11 cellular contexts compared by ENCODE assay signal in the genomic region with DNA sequence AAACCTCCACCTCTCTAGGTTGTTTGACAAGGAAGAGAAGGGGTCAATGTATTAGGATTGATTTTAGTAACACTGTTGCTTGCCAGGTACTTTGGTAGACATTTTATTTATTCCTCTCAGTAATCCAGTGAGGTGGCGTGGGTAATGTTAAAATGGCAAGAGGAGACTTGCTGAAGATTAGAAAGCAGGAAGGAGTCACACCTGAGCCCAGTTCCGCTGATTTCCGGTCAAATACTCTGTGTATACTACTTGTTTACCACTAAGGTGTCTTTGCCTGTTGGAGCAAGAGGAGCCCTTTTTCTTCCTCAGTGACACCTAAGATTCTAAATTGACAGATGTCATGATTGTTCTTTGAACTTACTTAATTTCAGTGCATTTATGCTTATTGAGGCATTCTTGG. TPM values are rescaled to one million over a fixed set of nuclear protein-coding genes. Genes with fewer than 3 reads are reported as not detected.
A peak's percentile ranks its signal among the peaks of the same experiment; 100 is the strongest.
DNase-seq lines count a peak whose midpoint lies in the region; ATAC-seq, FAIRE-seq and TF ChIP-seq lines count a peak whose summit lies in the region.
"Had no signal": no experiment of that assay in that cellular context is flagged by ENCODE, and none has a peak within 500 bp of the region (broad histone marks: within the 10 kb centered on the region; RNA-seq: fewer than 3 reads in every experiment).

No MANE protein-coding gene starts in this region.

- H3K9ac ChIP-seq in OCI-LY3 (ENCODE audit: low read length) (no peak overlapping the region), neural progenitor cell (no peak overlapping the region)

- no peak for FAIRE-seq in RCC 7860 (lab: Jason Lieb, UNC)

- H4K20me1 ChIP-seq in OCI-LY3 (ENCODE audit: insufficient read depth, low read length), result no peaks in the 10 kb centered on the region
- peaks cover 6% of the 10 kb centered on the region for H4K20me1 ChIP-seq in neural progenitor cell (ENCODE audit: low read depth)

- H3K9me3 ChIP-seq in OCI-LY3 (ENCODE audit: insufficient read depth, low read length) (no peaks in the 10 kb centered on the region), neural progenitor cell (ENCODE audit: low read depth) (no peaks in the 10 kb centered on the region)
- H3K9me3 ChIP-seq: stomach had no signal

- H3K4me3 Mint-ChIP-seq in effector memory CD8-positive, alpha-beta T cell, result no peak overlapping the region
- peak overlapping the region; percentile 36 for H3K4me3 Mint-ChIP-seq in neural progenitor cell

- peaks cover 4% of the 10 kb centered on the region for H3F3A ChIP-seq in neural progenitor cell (ENCODE audit: low read depth)

- peaks cover 2% of the 10 kb centered on the region; the same call in 1 of the 2 replicates for H3K36me3 ChIP-seq in GM06990 (ENCODE audit: control insufficient read depth, insufficient read depth, low read length)
- H3K36me3 ChIP-seq in OCI-LY3 (replicated peaks; ENCODE audit: low read depth, low read length), result peaks cover 8% of the 10 kb centered on the region
- peaks cover 3% of the 10 kb centered on the region for H3K36me3 ChIP-seq in neural progenitor cell

- H3K27ac ChIP-seq in OCI-LY3 (ENCODE audit: low read length), result no peak overlapping the region
- H3K27ac ChIP-seq in neural progenitor cell, result no peak overlapping the region

- H3K27me3 Mint-ChIP-seq in effector memory CD8-positive, alpha-beta T cell, result no peaks in the 10 kb centered on the region
- H3K27me3 Mint-ChIP-seq in neural progenitor cell (ENCODE audit: insufficient read depth, low read depth), result peaks cover 2% of the 10 kb centered on the region

- TF ChIP-seq CTCF in GM06990 (IDR thresholded peaks at IDR 0.05; ENCODE audit: insufficient read depth, low read length, poor library complexity, severe bottlenecking), result no peak
- TF ChIP-seq CTCF in OCI-LY3 (IDR thresholded peaks at IDR 0.05; ENCODE audit: low read depth, low read length), result no peak
- no peak for TF ChIP-seq CTCF in neural progenitor cell (IDR thresholded peaks at IDR 0.05)

- H3K36me3 Mint-ChIP-seq in effector memory CD8-positive, alpha-beta T cell (ENCODE audit: insufficient read depth), result peaks cover 17% of the 10 kb centered on the region
- peaks cover 2% of the 10 kb centered on the region for H3K36me3 Mint-ChIP-seq in neural progenitor cell

- H3K4me3 ChIP-seq in GM06990 (replicated peaks; ENCODE audit: low read depth, low read length), result peak overlapping the region; percentile 33
- H3K4me3 ChIP-seq in OCI-LY3 (ENCODE audit: low read length), result no peak overlapping the region
- H3K4me3 ChIP-seq in neural progenitor cell, result peak overlapping the region; percentile 0

- H3K4me2 ChIP-seq in OCI-LY3 (ENCODE audit: low read length) (0 out of 2 replicates have a peak overlapping the region, but pooled peaks have one; percentile 76), neural progenitor cell (peak overlapping the region; percentile 82)

- H3K4me1 ChIP-seq in OCI-LY3 (ENCODE audit: low read length) (peaks cover 30% of the 10 kb centered on the region), neural progenitor cell (peaks cover 14% of the 10 kb centered on the region)

- no peak for ATAC-seq in effector memory CD8-positive, alpha-beta T cell (replicated peaks)
- no peak for ATAC-seq in GM21423 (IDR thresholded peaks at IDR 0.05; ENCODE audit: unreplicated experiment)

- H3K9me3 Mint-ChIP-seq in effector memory CD8-positive, alpha-beta T cell, result no peaks in the 10 kb centered on the region
- H3K9me3 Mint-ChIP-seq in neural progenitor cell, result no peaks in the 10 kb centered on the region

- DNase-seq in GM06990 (ENCODE audit: extremely low read depth, insufficient read length) (no peak), neural progenitor cell (ENCODE audit: low spot score) (no peak), RCC 7860 (ENCODE audit: low spot score) (no peak), cerebellar cortex (ENCODE audit: low spot score) (no peak)
- DNase-seq in effector memory CD8-positive, alpha-beta T cell, result no peak
- DNase-seq: activated CD8-positive, alpha-beta memory T cell treated with anti-CD3 and anti-CD28 coated beads, Interleukin-2, amount 50 U/mL, for 48 hours; DMS79; stimulated activated CD4-positive, alpha-beta T cell treated with anti-CD3 and anti-CD28 coated beads, Interleukin-12 subunit alpha, Interleukin-12 subunit beta, amount 100 ng/mL, for 4 hours; stomach had no signal

- peaks cover 12 to 25% of the 10 kb centered on the region in 2 donors for H3K4me1 Mint-ChIP-seq in effector memory CD8-positive, alpha-beta T cell (ENCODE audit: low read depth in 2 of 2)
- H3K4me1 Mint-ChIP-seq in neural progenitor cell, result peaks cover 25% of the 10 kb centered on the region

- H3K27me3 ChIP-seq in GM06990 (replicated peaks; ENCODE audit: control insufficient read depth, insufficient read depth, low read length) (no peaks in the 10 kb centered on the region), OCI-LY3 (ENCODE audit: low read depth, low read length) (no peaks in the 10 kb centered on the region), neural progenitor cell (no peaks in the 10 kb centered on the region)
- H3K27me3 ChIP-seq: stomach had no signal

- H2AFZ ChIP-seq in OCI-LY3 (ENCODE audit: low read depth, low read length) (no peak overlapping the region), neural progenitor cell (replicated peaks) (no peak overlapping the region)

- H3K27ac Mint-ChIP-seq in effector memory CD8-positive, alpha-beta T cell, result peak overlapping the region; percentile 99
- no peak overlapping the region for H3K27ac Mint-ChIP-seq in neural progenitor cell

- H3K79me2 ChIP-seq in OCI-LY3 (ENCODE audit: low read length) (peaks cover 66% of the 10 kb centered on the region), neural progenitor cell (ENCODE audit: low read depth) (peaks cover 69% of the 10 kb centered on the region)

RNA-seq across cellular contexts. Expression of gene OXNAD1, which starts 1.7 kb away (rescaled TPM):
- 18.1 and 28.7 TPM in 2 replicates for total RNA-seq in neural progenitor cell (ENCODE audit: low replicate concordance)

RNA-seq across cellular contexts. Expression of gene DPH3, which starts 2.0 kb away (rescaled TPM):
- 23.0 and 31.2 TPM in 2 replicates for total RNA-seq in neural progenitor cell (ENCODE audit: low replicate concordance)
